8 cellular contexts compared by ENCODE assay signal in the genomic region with DNA sequence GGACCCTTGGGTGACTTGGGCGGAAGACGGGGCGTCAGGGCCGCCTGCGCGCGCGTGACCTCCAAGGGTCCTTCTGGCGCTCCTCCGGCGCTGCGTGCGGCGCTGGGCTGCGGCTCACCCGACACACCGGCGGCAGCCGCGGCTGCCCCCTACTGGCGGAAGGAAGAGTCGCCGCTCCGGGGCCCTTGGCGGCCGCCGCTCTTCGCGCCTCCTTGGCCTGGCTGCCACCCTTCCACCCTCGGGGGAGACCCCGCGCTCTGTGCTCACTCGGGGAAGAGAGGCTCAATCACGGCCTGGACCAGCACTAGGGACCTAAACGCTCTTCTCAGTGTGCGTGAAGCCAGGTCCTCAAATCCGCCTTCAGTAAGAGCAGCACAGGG.
DNase-seq lines count a peak whose midpoint lies in the region; ATAC-seq and TF ChIP-seq lines count a peak whose summit lies in the region.

No MANE protein-coding gene starts in this region.

- H3K4me2 ChIP-seq in parathyroid adenoma (ENCODE audit: low read length): peak overlapping the region; percentile 78

- H3K4me3 ChIP-seq in parathyroid adenoma (ENCODE audit: low read depth, low read length): peak overlapping the region; percentile 50

- no peak overlapping the region for H3K27ac ChIP-seq in parathyroid adenoma

- H2AFZ ChIP-seq in parathyroid adenoma: peak overlapping the region; percentile 81

- intact Hi-C loops in Right ventricle myocardium superior (cut with DNase I): no loop called here

- no peaks in the 10 kb centered on the region for H3K9me3 ChIP-seq in parathyroid adenoma (ENCODE audit: control insufficient read depth, low read length)

- H3K79me2 ChIP-seq in parathyroid adenoma: no peaks in the 10 kb centered on the region

- H3K4me1 ChIP-seq in parathyroid adenoma: no peaks in the 10 kb centered on the region

- peak; percentile 18 for DNase-seq in NCI-H345 (lab: John Stamatoyannopoulos, UW)
- DNase-seq in NCI-H345 treated with DMSO at 0.1 percent for 48 hours (lab: John Stamatoyannopoulos, UW; ENCODE audit: unreplicated experiment): no peak
- DNase-seq in NCI-H69 (lab: John Stamatoyannopoulos, UW): peak; percentile 79
- peak; percentile 17 for DNase-seq in activated gamma-delta T cell (lab: John Stamatoyannopoulos, UW)
- peak; percentile 68 for DNase-seq in Right ventricle myocardium superior
- DNase-seq in pons (ENCODE audit: low spot score): no peak

- peak; percentile 49 for TF ChIP-seq CTCF in parathyroid adenoma (IDR thresholded peaks at IDR 0.05)

- no peaks in the 10 kb centered on the region for H3K27me3 ChIP-seq in parathyroid adenoma (ENCODE audit: control insufficient read depth, insufficient read depth, low read length)

- H3K9ac ChIP-seq in parathyroid adenoma: no peak overlapping the region

- ATAC-seq in HG02840 (IDR thresholded peaks at IDR 0.05; ENCODE audit: low FRiP score, unreplicated experiment) (peak; percentile 69), Right ventricle myocardium superior (ENCODE audit: poor library complexity) (peak; percentile 94)

- H3K36me3 ChIP-seq in parathyroid adenoma (ENCODE audit: control insufficient read depth, insufficient read depth, low read length): no peaks in the 10 kb centered on the region

Comparison
In these comparisons a context has a peak if more than half of its experiments do, and no peak if none do; other contexts are left out.
1. DNase-seq: peak in NCI-H345 (single experiment), NCI-H69 (single experiment), activated gamma-delta T cell (single experiment) and Right ventricle myocardium superior (single experiment); none in NCI-H345 treated with DMSO at 0.1 percent for 48 hours (single experiment) and pons (single experiment).